In the genomic region with DNA sequence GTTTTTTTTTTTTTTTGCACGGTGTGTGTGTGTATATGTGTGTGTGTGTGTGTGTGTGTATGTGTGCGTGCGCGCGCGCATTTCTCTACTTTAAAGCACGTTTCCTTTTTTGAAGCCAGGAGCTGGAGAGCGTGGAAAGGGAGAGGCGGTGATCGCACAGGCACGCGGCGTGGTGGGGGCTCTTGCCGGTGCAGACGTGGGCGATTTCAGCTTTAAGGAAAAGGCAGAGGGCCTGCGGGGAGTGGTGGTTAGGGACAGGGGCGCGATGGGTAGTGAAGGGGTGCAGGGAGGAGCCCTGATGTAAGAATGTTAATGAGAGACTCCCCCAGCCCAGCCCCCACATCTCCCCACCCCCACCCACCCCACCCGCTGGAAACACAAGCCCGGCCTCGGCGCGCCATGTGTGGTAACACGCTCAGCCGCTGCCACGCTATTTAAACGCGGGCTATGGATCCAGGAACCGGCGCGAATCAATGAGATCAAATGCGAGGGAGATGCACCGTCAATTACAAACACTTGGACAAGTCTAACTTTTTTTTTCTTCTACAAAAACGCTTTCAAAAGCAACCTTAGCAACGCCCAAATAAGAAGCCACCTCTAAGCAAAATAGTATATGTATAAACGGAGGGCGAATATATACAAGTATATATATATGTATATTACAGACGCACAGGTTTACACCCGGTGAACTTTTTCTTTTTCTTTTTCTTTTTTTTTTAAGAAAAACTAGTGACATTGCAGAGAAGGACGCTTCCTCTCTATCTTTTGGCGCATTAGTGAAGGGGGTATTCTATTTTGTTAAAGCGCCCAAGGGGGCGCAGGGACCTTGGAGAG, we compare ENCODE assay signal across 7 cellular contexts. TPM values are rescaled to one million over a fixed set of nuclear protein-coding genes. Genes with fewer than 3 reads are reported as not detected.
A peak's percentile ranks its signal among the peaks of the same experiment; 100 is the strongest.
DNase-seq lines count a peak whose midpoint lies in the region; ATAC-seq lines count a peak whose summit lies in the region.

A gene with protein sequence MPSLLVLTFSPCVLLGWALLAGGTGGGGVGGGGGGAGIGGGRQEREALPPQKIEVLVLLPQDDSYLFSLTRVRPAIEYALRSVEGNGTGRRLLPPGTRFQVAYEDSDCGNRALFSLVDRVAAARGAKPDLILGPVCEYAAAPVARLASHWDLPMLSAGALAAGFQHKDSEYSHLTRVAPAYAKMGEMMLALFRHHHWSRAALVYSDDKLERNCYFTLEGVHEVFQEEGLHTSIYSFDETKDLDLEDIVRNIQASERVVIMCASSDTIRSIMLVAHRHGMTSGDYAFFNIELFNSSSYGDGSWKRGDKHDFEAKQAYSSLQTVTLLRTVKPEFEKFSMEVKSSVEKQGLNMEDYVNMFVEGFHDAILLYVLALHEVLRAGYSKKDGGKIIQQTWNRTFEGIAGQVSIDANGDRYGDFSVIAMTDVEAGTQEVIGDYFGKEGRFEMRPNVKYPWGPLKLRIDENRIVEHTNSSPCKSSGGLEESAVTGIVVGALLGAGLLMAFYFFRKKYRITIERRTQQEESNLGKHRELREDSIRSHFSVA (plus strand): TSS at position 463 of the 834 bp plus-strand sequence. CDS start 456 bp downstream, outside the sequence.

- peaks cover 1% of the 10 kb centered on the region for H3K36me3 Mint-ChIP-seq in T-helper 2 cell treated with Interferon-gamma antibody and Interleukin-4, amounts not matched to agents 5 μg/mL and 100 μg/mL, for 36 hours (ENCODE audit: low read depth)
- H3K36me3 Mint-ChIP-seq in natural killer cell treated with Interleukin-12 subunit alpha and Interleukin-12 subunit beta and Interleukin-15 and Interleukin-18, amount 100 ng/mL, for 72 hours, result no peaks in the 10 kb centered on the region

- H3K27ac Mint-ChIP-seq in T-helper 2 cell treated with Interferon-gamma antibody and Interleukin-4, amounts not matched to agents 5 μg/mL and 100 μg/mL, for 36 hours, result peak within 1 kb of the TSS; percentile 68
- H3K27ac Mint-ChIP-seq in natural killer cell treated with Interleukin-12 subunit alpha and Interleukin-12 subunit beta and Interleukin-15 and Interleukin-18, amount 100 ng/mL, for 72 hours, result no peak within 1 kb of the TSS

- peak within 1 kb of the TSS; percentile 81 for H3K4me3 Mint-ChIP-seq in T-helper 2 cell treated with Interferon-gamma antibody and Interleukin-4, amounts not matched to agents 5 μg/mL and 100 μg/mL, for 36 hours
- H3K4me3 Mint-ChIP-seq in natural killer cell treated with Interleukin-12 subunit alpha and Interleukin-12 subunit beta and Interleukin-15 and Interleukin-18, amount 100 ng/mL, for 72 hours, result peak within 1 kb of the TSS; percentile 78

- H3K4me1 Mint-ChIP-seq in T-helper 2 cell treated with Interferon-gamma antibody and Interleukin-4, amounts not matched to agents 5 μg/mL and 100 μg/mL, for 36 hours (ENCODE audit: low read depth), result peaks cover 18% of the 10 kb centered on the region
- H3K4me1 Mint-ChIP-seq in natural killer cell treated with Interleukin-12 subunit alpha and Interleukin-12 subunit beta and Interleukin-15 and Interleukin-18, amount 100 ng/mL, for 72 hours (ENCODE audit: low read depth in 2 of 2), result peaks cover 17 to 20% of the 10 kb centered on the region in 2 donors

- H3K27me3 ChIP-seq in HAP-1 (ENCODE audit: low read depth), result peaks cover 30% of the 10 kb centered on the region

- in situ Hi-C loops in HAP-1 (cut with MboI; ENCODE audit: low sequenced_read_pairs), result no loop called here

- H3K36me3 ChIP-seq in HAP-1 (replicated peaks), result no peaks in the 10 kb centered on the region

- H3K4me1 ChIP-seq in HAP-1, result 0 out of 2 replicates have a peak, but pooled peaks cover 2% of the 10 kb centered on the region

- peak within 1 kb of the TSS; percentile 29 for H3K4me3 ChIP-seq in HAP-1

- DNase-seq in HAP-1 (ENCODE audit: low spot score in 2 of 2), result no peak
- DNase-seq in T-helper 2 cell treated with Interferon-gamma antibody and Interleukin-4, amounts not matched to agents 5 μg/mL and 100 μg/mL, for 36 hours (ENCODE audit: low spot score), result no peak
- peak; percentile 81 for DNase-seq in fibroblast of gingiva (ENCODE audit: low read depth)
- DNase-seq in natural killer cell treated with Interleukin-12 subunit alpha and Interleukin-12 subunit beta and Interleukin-15 and Interleukin-18, amount 100 ng/mL, for 72 hours (ENCODE audit: low spot score), result no peak
- no peak for DNase-seq in NCI-H187 (lab: John Stamatoyannopoulos, UW)

- no peaks in the 10 kb centered on the region for H3K9me3 ChIP-seq in HAP-1

- no peak for ATAC-seq in natural killer cell treated with Interleukin-12 subunit alpha and Interleukin-12 subunit beta and Interleukin-15 and Interleukin-18, amount 100 ng/mL, for 72 hours
- ATAC-seq in HG02571 (IDR thresholded peaks at IDR 0.05; ENCODE audit: unreplicated experiment) (no peak), HG03139 (IDR thresholded peaks at IDR 0.05; ENCODE audit: unreplicated experiment) (no peak)

- H3K9me3 Mint-ChIP-seq in T-helper 2 cell treated with Interferon-gamma antibody and Interleukin-4, amounts not matched to agents 5 μg/mL and 100 μg/mL, for 36 hours, result no peaks in the 10 kb centered on the region
- H3K9me3 Mint-ChIP-seq in natural killer cell treated with Interleukin-12 subunit alpha and Interleukin-12 subunit beta and Interleukin-15 and Interleukin-18, amount 100 ng/mL, for 72 hours, result no peaks in the 10 kb centered on the region

- H3K27me3 Mint-ChIP-seq in T-helper 2 cell treated with Interferon-gamma antibody and Interleukin-4, amounts not matched to agents 5 μg/mL and 100 μg/mL, for 36 hours (ENCODE audit: low read depth), result peaks cover 76% of the 10 kb centered on the region
- H3K27me3 Mint-ChIP-seq in natural killer cell treated with Interleukin-12 subunit alpha and Interleukin-12 subunit beta and Interleukin-15 and Interleukin-18, amount 100 ng/mL, for 72 hours, result peaks cover 32 to 56% of the 10 kb centered on the region in 2 donors

RNA-seq across cellular contexts. Expression of the gene that starts here (rescaled TPM):
- under 1 TPM in 1 of 2 donors, not detected in 1; 0.10 TPM for total RNA-seq in natural killer cell treated with Interleukin-12 subunit alpha and Interleukin-12 subunit beta and Interleukin-15 and Interleukin-18, amount 100 ng/mL, for 72 hours
